Comparison of ENCODE assay signal across 8 cellular contexts in the genomic region with DNA sequence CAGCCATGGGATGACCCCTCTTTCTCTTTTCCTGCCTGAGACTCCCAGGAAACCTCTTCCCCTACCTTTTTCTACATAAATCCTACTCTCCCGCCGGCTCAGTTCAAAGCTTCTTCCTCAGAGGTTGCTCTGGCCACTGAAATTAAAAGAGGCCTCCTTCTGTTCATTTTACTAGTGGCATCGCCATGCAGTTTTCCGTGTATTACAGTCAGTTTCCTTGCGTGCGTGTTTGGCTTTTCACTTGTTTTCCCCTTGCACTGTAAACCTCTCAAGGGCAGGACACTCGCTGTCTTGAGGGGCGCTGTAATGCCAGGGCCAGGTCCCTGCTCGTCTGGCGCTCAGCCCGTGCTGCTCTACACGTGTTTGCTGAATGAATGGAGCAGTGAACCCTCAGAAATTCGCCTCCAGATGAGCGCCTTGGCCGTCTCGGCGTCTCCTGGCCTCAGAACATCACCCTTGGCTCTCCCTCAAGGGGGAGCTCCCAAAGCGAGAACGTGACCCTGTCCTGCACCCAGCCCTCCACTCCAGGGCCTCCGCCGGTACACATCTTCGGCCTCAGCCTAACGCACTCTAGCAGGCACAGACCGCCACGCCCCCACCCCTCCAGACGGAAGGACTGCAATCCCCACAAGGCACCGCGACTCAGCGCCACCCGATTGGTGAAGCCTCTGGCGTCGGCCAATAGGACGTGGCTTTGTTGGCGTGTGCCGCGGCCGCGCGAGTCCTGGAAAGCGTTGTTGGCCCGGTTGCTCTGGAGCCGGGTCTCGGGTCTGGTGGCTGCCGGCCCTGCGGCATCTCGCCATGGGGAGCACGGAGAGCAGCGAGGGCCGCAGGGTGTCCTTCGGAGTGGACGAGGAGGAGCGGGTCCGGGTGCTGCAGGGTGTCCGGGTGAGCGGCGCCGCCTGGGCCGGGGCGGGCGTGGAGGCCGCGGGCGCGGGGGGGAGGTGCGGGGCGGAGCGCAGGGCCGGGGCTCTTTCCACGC. TPM values are rescaled to one million over a fixed set of nuclear protein-coding genes. Genes with fewer than 3 reads are reported as not detected.
DNase-seq lines count a peak whose midpoint lies in the region; ATAC-seq and TF ChIP-seq lines count a peak whose summit lies in the region.

A gene with protein sequence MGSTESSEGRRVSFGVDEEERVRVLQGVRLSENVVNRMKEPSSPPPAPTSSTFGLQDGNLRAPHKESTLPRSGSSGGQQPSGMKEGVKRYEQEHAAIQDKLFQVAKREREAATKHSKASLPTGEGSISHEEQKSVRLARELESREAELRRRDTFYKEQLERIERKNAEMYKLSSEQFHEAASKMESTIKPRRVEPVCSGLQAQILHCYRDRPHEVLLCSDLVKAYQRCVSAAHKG (plus strand): TSS at position 729 of the 982 bp plus-strand sequence. CDS start 73 bp downstream, at position 802.

- H3K27me3 ChIP-seq in DOHH2 (ENCODE audit: control insufficient read depth, low read length) (0 out of 2 replicates have a peak, but pooled peaks cover 6% of the 10 kb centered on the region), GM23338 (ENCODE audit: insufficient read depth) (peaks cover 10% of the 10 kb centered on the region), fibroblast of lung (ENCODE audit: control insufficient read depth, insufficient read depth, low read length) (no peaks in the 10 kb centered on the region)
- peaks cover 0 to 5% of the 10 kb centered on the region in 2 donors for H3K27me3 ChIP-seq in naive thymus-derived CD4-positive, alpha-beta T cell (ENCODE audit: control insufficient read depth in 2 of 2, insufficient read depth in 2 of 2, low read length in 2 of 2)

- DNase-seq in GM23338 (ENCODE audit: low spot score) (peak; percentile 98), LHCN-M2 (ENCODE audit: low read depth) (peak; percentile 95), RPMI8226 (peak; percentile 98), fibroblast of lung (ENCODE audit: low read depth in 2 of 2) (peak; percentile 94 to 95)
- DNase-seq in naive thymus-derived CD4-positive, alpha-beta T cell = peak; percentile 92 to 99 (median 96)

- no peak within 1 kb of the TSS for H3K27ac ChIP-seq in DOHH2 (ENCODE audit: low read depth, low read length)
- no peak within 1 kb of the TSS for H3K27ac ChIP-seq in GM23338 (ENCODE audit: low read depth)
- H3K27ac ChIP-seq in fibroblast of lung (ENCODE audit: insufficient read depth, low read length) = no peak within 1 kb of the TSS
- peak within 1 kb of the TSS; percentile 69 for H3K27ac ChIP-seq in naive thymus-derived CD4-positive, alpha-beta T cell (ENCODE audit: low read depth, low read length)

- CTCF ChIA-PET in naive thymus-derived CD4-positive, alpha-beta T cell (lab: Charles Lee) = interaction anchor here (1.3 kb wide), 1 partner anchor 9 kb away, joined by 3 read pairs; no protein-coding TSS in a partner anchor

- H4K20me1 ChIP-seq in DOHH2 (ENCODE audit: control insufficient read depth, insufficient read depth, low read depth, low read length) (no peaks in the 10 kb centered on the region), GM23338 (replicated peaks; ENCODE audit: insufficient read depth) (peaks cover 11% of the 10 kb centered on the region; the same call in 1 of the 2 replicates), fibroblast of lung (ENCODE audit: control insufficient read depth, extremely low read depth, insufficient read depth, low read length) (no peaks in the 10 kb centered on the region)

- POLR2A ChIA-PET in naive thymus-derived CD4-positive, alpha-beta T cell (lab: Charles Lee) = interaction anchor here (1.4 to 1.5 kb wide), 2 partner anchors 228 to 278 kb away, joined by 3 read pairs; a partner anchor contains a TSS

- H3K36me3 Mint-ChIP-seq in GM23338 (ENCODE audit: low read depth) = peaks cover 6% of the 10 kb centered on the region; the same call in 2 of the 3 replicates
- H3K36me3 Mint-ChIP-seq in activated T-helper 17 cell treated with anti-CD3 and anti-CD28 coated beads, Interleukin-2, amount 50 U/mL, for 72 hours (ENCODE audit: low read depth) = peaks cover 6% of the 10 kb centered on the region
- peaks cover 0 to 12% (median 5%) of the 10 kb centered on the region in 5 donors for H3K36me3 Mint-ChIP-seq in naive thymus-derived CD4-positive, alpha-beta T cell
- H3K36me3 Mint-ChIP-seq in stimulated activated memory B cell treated with anti-CD40 and anti-IgM and Interleukin-4, amounts not matched to agents 10 μg/mL and 1 μg/mL and 100 μg/mL, for 72 hours = peaks cover 6% of the 10 kb centered on the region

- H3K27me3 Mint-ChIP-seq in GM23338 (ENCODE audit: insufficient read depth, low read depth, poor library complexity) = peaks cover 8% of the 10 kb centered on the region
- peaks cover 19% of the 10 kb centered on the region for H3K27me3 Mint-ChIP-seq in activated T-helper 17 cell treated with anti-CD3 and anti-CD28 coated beads, Interleukin-2, amount 50 U/mL, for 72 hours
- H3K27me3 Mint-ChIP-seq in naive thymus-derived CD4-positive, alpha-beta T cell = peaks cover 10 to 41% (median 19%) of the 10 kb centered on the region in 5 donors
- peaks cover 45% of the 10 kb centered on the region for H3K27me3 Mint-ChIP-seq in stimulated activated memory B cell treated with anti-CD40 and anti-IgM and Interleukin-4, amounts not matched to agents 10 μg/mL and 1 μg/mL and 100 μg/mL, for 72 hours

- H3F3A ChIP-seq in DOHH2 (ENCODE audit: control insufficient read depth, insufficient read depth) (no peaks in the 10 kb centered on the region), GM23338 (replicated peaks; ENCODE audit: low read depth) (no peaks in the 10 kb centered on the region)

- H2AFZ ChIP-seq in GM23338 (peak within 1 kb of the TSS; percentile 98), fibroblast of lung (ENCODE audit: low read length) (peak within 1 kb of the TSS; percentile 93)

- peak within 1 kb of the TSS; percentile 58 for H3K9ac ChIP-seq in fibroblast of lung (ENCODE audit: insufficient read depth, low read length)

- H3K4me2 ChIP-seq in DOHH2 (ENCODE audit: low read length) (peak within 1 kb of the TSS; percentile 87), GM23338 (peak within 1 kb of the TSS; percentile 90), fibroblast of lung (ENCODE audit: extremely low read depth, insufficient read depth, low read length) (peak within 1 kb of the TSS; percentile 92)

- ATAC-seq in GM23338 = peak; percentile 98
- ATAC-seq in activated T-helper 17 cell treated with anti-CD3 and anti-CD28 coated beads, Interleukin-2, amount 50 U/mL, for 72 hours (replicated peaks) = peak; percentile 99
- ATAC-seq in naive thymus-derived CD4-positive, alpha-beta T cell = peak; percentile 99
- ATAC-seq in stimulated activated memory B cell treated with anti-CD40 and anti-IgM and Interleukin-4, amounts not matched to agents 10 μg/mL and 1 μg/mL and 100 μg/mL, for 72 hours = peak; percentile 99

- H3K4me1 Mint-ChIP-seq in GM23338 = peaks cover 19% of the 10 kb centered on the region
- peaks cover 15% of the 10 kb centered on the region for H3K4me1 Mint-ChIP-seq in activated T-helper 17 cell treated with anti-CD3 and anti-CD28 coated beads, Interleukin-2, amount 50 U/mL, for 72 hours
- peaks cover 17 to 28% (median 21%) of the 10 kb centered on the region in 7 donors for H3K4me1 Mint-ChIP-seq in naive thymus-derived CD4-positive, alpha-beta T cell
- H3K4me1 Mint-ChIP-seq in stimulated activated memory B cell treated with anti-CD40 and anti-IgM and Interleukin-4, amounts not matched to agents 10 μg/mL and 1 μg/mL and 100 μg/mL, for 72 hours = peaks cover 27% of the 10 kb centered on the region

- intact Hi-C loops in naive thymus-derived CD4-positive, alpha-beta T cell (cut with micrococcal nuclease) = loop anchor here (1.0 to 10.0 kb wide), 11 partner anchors 49 to 1351 kb away; a partner anchor contains a TSS

- H3K36me3 ChIP-seq in DOHH2 (ENCODE audit: control insufficient read depth, low read length) (no peaks in the 10 kb centered on the region), GM23338 (ENCODE audit: insufficient read depth) (no peaks in the 10 kb centered on the region), fibroblast of lung (ENCODE audit: control insufficient read depth, insufficient read depth, low read length) (no peaks in the 10 kb centered on the region)
- no peaks in the 10 kb centered on the region for H3K36me3 ChIP-seq in naive thymus-derived CD4-positive, alpha-beta T cell (ENCODE audit: control insufficient read depth in 2 of 3, insufficient read depth in 3 of 3, low read length in 3 of 3)

- TF ChIP-seq CTCF in DOHH2 (IDR thresholded peaks at IDR 0.05; ENCODE audit: low read depth, low read length, poor library complexity, severe bottlenecking) = peak; percentile 31
- TF ChIP-seq CTCF in GM23338 (conservative IDR thresholded peaks at IDR 0.05; ENCODE audit: low read depth in 2 of 2) = peak; percentile 25 to 56
- TF ChIP-seq CTCF in fibroblast of lung (conservative IDR thresholded peaks at IDR 0.05 in 1 of 2, IDR thresholded peaks at IDR 0.05 in 1 of 2; ENCODE audit: low read depth in 1 of 2, low read length in 2 of 2) = no peak

- peaks cover 17% of the 10 kb centered on the region for H3K4me1 ChIP-seq in DOHH2 (ENCODE audit: control insufficient read depth, low read length)
- H3K4me1 ChIP-seq in GM23338 (ENCODE audit: insufficient read depth) = peaks cover 10% of the 10 kb centered on the region
- no peaks in the 10 kb centered on the region for H3K4me1 ChIP-seq in fibroblast of lung (ENCODE audit: control insufficient read depth, extremely low read depth, insufficient read depth, low read length)
- H3K4me1 ChIP-seq in naive thymus-derived CD4-positive, alpha-beta T cell (ENCODE audit: control insufficient read depth in 2 of 2, insufficient read depth in 2 of 2, low read length in 2 of 2) = peaks cover 6 to 13% of the 10 kb centered on the region in 2 donors

- H3K9me2 ChIP-seq in DOHH2 (replicated peaks; ENCODE audit: control insufficient read depth, low read length) (no peaks in the 10 kb centered on the region), GM23338 (ENCODE audit: insufficient read depth) (no peaks in the 10 kb centered on the region)

- peaks cover 12% of the 10 kb centered on the region for H3K79me2 ChIP-seq in DOHH2 (ENCODE audit: control insufficient read depth, low read length)
- peaks cover 39% of the 10 kb centered on the region for H3K79me2 ChIP-seq in GM23338 (replicated peaks; ENCODE audit: insufficient read depth)
- H3K79me2 ChIP-seq in fibroblast of lung (ENCODE audit: control insufficient read depth, insufficient read depth, low read length) = no peaks in the 10 kb centered on the region

- H3K4me3 Mint-ChIP-seq in GM23338 = peak within 1 kb of the TSS; percentile 88
- peak within 1 kb of the TSS; percentile 93 for H3K4me3 Mint-ChIP-seq in activated T-helper 17 cell treated with anti-CD3 and anti-CD28 coated beads, Interleukin-2, amount 50 U/mL, for 72 hours
- peak within 1 kb of the TSS; percentile 83 to 99 (median 97) for H3K4me3 Mint-ChIP-seq in naive thymus-derived CD4-positive, alpha-beta T cell
- H3K4me3 Mint-ChIP-seq in stimulated activated memory B cell treated with anti-CD40 and anti-IgM and Interleukin-4, amounts not matched to agents 10 μg/mL and 1 μg/mL and 100 μg/mL, for 72 hours = peak within 1 kb of the TSS; percentile 96

- no peak within 1 kb of the TSS for H3K27ac Mint-ChIP-seq in GM23338
- peak within 1 kb of the TSS; percentile 87 for H3K27ac Mint-ChIP-seq in activated T-helper 17 cell treated with anti-CD3 and anti-CD28 coated beads, Interleukin-2, amount 50 U/mL, for 72 hours
- peak within 1 kb of the TSS; percentile 71 to 98 (median 92) for H3K27ac Mint-ChIP-seq in naive thymus-derived CD4-positive, alpha-beta T cell
- H3K27ac Mint-ChIP-seq in stimulated activated memory B cell treated with anti-CD40 and anti-IgM and Interleukin-4, amounts not matched to agents 10 μg/mL and 1 μg/mL and 100 μg/mL, for 72 hours = peak within 1 kb of the TSS; percentile 88

- H3K9me3 Mint-ChIP-seq in GM23338 = no peaks in the 10 kb centered on the region
- no peaks in the 10 kb centered on the region for H3K9me3 Mint-ChIP-seq in activated T-helper 17 cell treated with anti-CD3 and anti-CD28 coated beads, Interleukin-2, amount 50 U/mL, for 72 hours
- peaks cover 0 to 1% (median 0%) of the 10 kb centered on the region in 11 donors for H3K9me3 Mint-ChIP-seq in naive thymus-derived CD4-positive, alpha-beta T cell
- H3K9me3 Mint-ChIP-seq in stimulated activated memory B cell treated with anti-CD40 and anti-IgM and Interleukin-4, amounts not matched to agents 10 μg/mL and 1 μg/mL and 100 μg/mL, for 72 hours = no peaks in the 10 kb centered on the region

- peak within 1 kb of the TSS; percentile 79 for H3K4me3 ChIP-seq in DOHH2 (ENCODE audit: low read length)
- peak within 1 kb of the TSS; percentile 84 for H3K4me3 ChIP-seq in GM23338
- H3K4me3 ChIP-seq in fibroblast of lung (replicated peaks in 1 of 4; ENCODE audit: control extremely low read depth in 1 of 4, insufficient read depth in 1 of 4, low read depth in 3 of 4, low read length in 4 of 4) = peak within 1 kb of the TSS; percentile 68 to 83 (median 80)
- H3K4me3 ChIP-seq in naive thymus-derived CD4-positive, alpha-beta T cell (ENCODE audit: low read length) = peak within 1 kb of the TSS; percentile 82

- H3K9me3 ChIP-seq in DOHH2 (ENCODE audit: control insufficient read depth, insufficient read depth, low read length) (peaks cover 5% of the 10 kb centered on the region), fibroblast of lung (ENCODE audit: control insufficient read depth, insufficient read depth, low read depth, low read length) (no peaks in the 10 kb centered on the region)
- H3K9me3 ChIP-seq in naive thymus-derived CD4-positive, alpha-beta T cell (ENCODE audit: control insufficient read depth in 2 of 3, low read length in 3 of 3) = no peaks in the 10 kb centered on the region

RNA-seq across cellular contexts. Expression of the gene that starts here (rescaled TPM):
- 27.1 and 28.8 TPM in 2 replicates for total RNA-seq in GM23338 (2014; rRNA removed; shearing (Covaris generic))
- polyA plus RNA-seq in GM23338 (2016; fragmentation: Nextera tagmentation; extraction: Ambion mirVana) = 42.9 and 43.0 TPM in 2 replicates
- 23.5 and 25.5 TPM in 2 replicates for total RNA-seq in LHCN-M2 (2014; rRNA removed)
- 29.0 TPM for polyA plus RNA-seq in LHCN-M2 (2012)
- 1 to 10 TPM; 8.7 to 9.9 TPM for total RNA-seq in activated T-helper 17 cell treated with anti-CD3 and anti-CD28 coated beads, Interleukin-2, amount 50 U/mL, for 72 hours
- total RNA-seq in fibroblast of lung = 9.5 and 11.1 TPM in 2 replicates
- 9.5 and 13.0 TPM in 2 replicates for polyA plus RNA-seq in fibroblast of lung
- 12.6 and 18.4 TPM in 2 replicates for polyA plus RNA-seq in fibroblast of lung (2012)
- 0.75 and 1.8 TPM in 2 replicates for polyA minus RNA-seq in fibroblast of lung (ENCODE audit: low replicate concordance)
- 10 to 100 TPM in 3 of 5 experiments, 1 to 10 TPM in 2; 5.4 to 14.0 (median 10.0) TPM for total RNA-seq in naive thymus-derived CD4-positive, alpha-beta T cell
- polyA plus RNA-seq in naive thymus-derived CD4-positive, alpha-beta T cell = 10 to 100 TPM; 11.0 to 15.1 TPM

Comparison
In these comparisons a context has a peak if more than half of its experiments do, and no peak if none do; other contexts are left out.
1. CTCF ChIP-seq: peak in DOHH2 (single experiment) and GM23338 (2 of 2); none in fibroblast of lung (0 of 2).
2. Peak in every context shown above with its lines, with median percentiles within 50 percentile points of each other: H3K4me2 ChIP-seq, H3K4me3 ChIP-seq, ATAC-seq, DNase-seq and H3K4me3 Mint-ChIP-seq.